Comparison of ENCODE assay signal across 25 cellular contexts in the genomic region with DNA sequence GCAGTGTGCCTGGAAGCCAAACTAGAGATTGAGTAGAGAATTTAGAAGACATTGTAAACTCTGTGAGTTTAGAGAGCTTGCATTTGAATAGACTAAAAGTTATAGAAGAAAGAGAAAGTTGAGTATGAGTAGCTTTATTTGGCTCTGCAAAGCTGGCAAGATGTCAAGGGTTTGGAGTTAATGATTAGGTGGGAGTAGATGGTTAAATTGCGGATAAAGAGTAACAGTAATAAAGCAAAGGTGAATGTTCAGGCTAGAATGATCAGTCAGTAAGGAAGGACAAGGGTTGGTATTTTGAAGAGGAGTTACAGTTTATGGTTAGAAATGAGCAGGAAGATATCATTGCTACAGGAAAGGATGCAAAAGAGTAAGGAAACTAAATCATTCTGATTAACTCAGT. TPM values are rescaled to one million over a fixed set of nuclear protein-coding genes. Genes with fewer than 3 reads are reported as not detected.
DNase-seq lines count a peak whose midpoint lies in the region; ATAC-seq, FAIRE-seq and TF ChIP-seq lines count a peak whose summit lies in the region.
"Had no signal": no experiment of that assay in that cellular context is flagged by ENCODE, and none has a peak within 500 bp of the region (broad histone marks: within the 10 kb centered on the region; RNA-seq: fewer than 3 reads in every experiment).

No MANE protein-coding gene starts in this region.

- ATAC-seq in DND-41 (ENCODE audit: insufficient read depth, low read depth) (no peak), body of pancreas (no peak), GM19324 (IDR thresholded peaks at IDR 0.05; ENCODE audit: low FRiP score, unreplicated experiment) (no peak), sciatic nerve (no peak)
- ATAC-seq: esophagus mucosa; foreskin keratinocyte; Panc1; stimulated activated memory B cell treated with anti-CD40 and anti-IgM and Interleukin-4, amounts not matched to agents 10 μg/mL and 1 μg/mL and 100 μg/mL, for 72 hours had no signal

- peaks cover 96% of the 10 kb centered on the region for H3K79me2 ChIP-seq in DND-41 (ENCODE audit: insufficient read depth, low read length)

- 9 to 21% methylated on average over 1 of the region's 1 CpG for WGBS in body of pancreas, 2 donors
- WGBS in small intestine, 3 donors, result 21 to 56% (median 33%) methylated on average over 1 of the region's 1 CpG

- H3K9me3 ChIP-seq in DND-41 (ENCODE audit: insufficient read depth, low read length, severe bottlenecking) (no peaks in the 10 kb centered on the region), body of pancreas (no peaks in the 10 kb centered on the region), small intestine (ENCODE audit: control insufficient read depth, low read depth) (no peaks in the 10 kb centered on the region)
- H3K9me3 ChIP-seq: neutrophil, SJCRH30, suprapubic skin, uterus had no signal

- peaks cover 66% of the 10 kb centered on the region for H4K20me1 ChIP-seq in DND-41 (ENCODE audit: insufficient read depth, low read length)

- FAIRE-seq in small intestine (lab: Jason Lieb, UNC), result peak; percentile 90

- TF ChIP-seq CTCF in DND-41 (IDR thresholded peaks at IDR 0.05; ENCODE audit: borderline replicate concordance, extremely low read depth, low read length, poor library complexity, severe bottlenecking) (no peak), body of pancreas (IDR thresholded peaks at IDR 0.05) (no peak)

- TF ChIP-seq POLR2A in body of pancreas (IDR thresholded peaks at IDR 0.05), result no peak

- H3K27ac ChIP-seq in DND-41 (ENCODE audit: low read length), result no peak overlapping the region
- H3K27ac ChIP-seq in body of pancreas, result no peak overlapping the region
- H3K27ac ChIP-seq in small intestine (ENCODE audit: low read depth in 1 of 2, low read length in 1 of 2), result peak overlapping the region in 1 of 2 donors; percentile 20
- H3K27ac ChIP-seq: BLaER1 treated with 17β-estradiol and CSF1 and Interleukin-3, amounts not matched to agents 10 nM and 100 nM; foreskin keratinocyte; neutrophil; SJCRH30; suprapubic skin; uterus had no signal

- DNase-seq in DND-41, result no peak
- DNase-seq in body of pancreas, result peak in 3 of 4 donors; percentile 34 to 40 (median 35)
- DNase-seq in left kidney (ENCODE audit: low read depth, low spot score), result peak; percentile 22
- DNase-seq in small intestine, result peak; percentile 94
- DNase-seq in sciatic nerve (ENCODE audit: low spot score), result no peak
- no peak for DNase-seq in activated CD4-positive, CD25-positive, alpha-beta regulatory T cell treated with anti-CD3 and anti-CD28 coated beads, Interleukin-2, amount 50 U/mL, for 72 hours
- DNase-seq in SKM-1 treated with dmso at 0.1 percent for 144 hours (lab: John Stamatoyannopoulos, UW; ENCODE audit: unreplicated experiment), result no peak
- DNase-seq: activated naive CD4-positive, alpha-beta T cell; activated T-cell treated with anti-CD3 and anti-CD28 coated beads, Interleukin-2, amount 50 U/mL, for 24 hours; effector memory CD4-positive, alpha-beta T cell; foreskin keratinocyte; NCI-H1048; NCI-H187 treated with DMSO at 0.1 percent for 48 hours; NCI-H526; retina; SJCRH30; stimulated activated CD4-positive, alpha-beta T cell treated with anti-CD3 and anti-CD28 coated beads, Interleukin-4, amount 100 ng/mL, for 1 hour; uterus had no signal

- no peak overlapping the region for H3K4me3 ChIP-seq in DND-41 (ENCODE audit: low read depth in 1 of 2, low read length in 2 of 2)
- no peak overlapping the region for H3K4me3 ChIP-seq in body of pancreas
- H3K4me3 ChIP-seq in small intestine (ENCODE audit: low read depth in 1 of 2, low read length in 2 of 2), result no peak overlapping the region
- H3K4me3 ChIP-seq: BLaER1 treated with 17β-estradiol and CSF1 and Interleukin-3, amounts not matched to agents 10 nM and 100 nM; SJCRH30; suprapubic skin; uterus had no signal

- H3K4me1 ChIP-seq in DND-41 (ENCODE audit: insufficient read depth, low read length) (peaks cover 29% of the 10 kb centered on the region), body of pancreas (peaks cover 62% of the 10 kb centered on the region), small intestine (ENCODE audit: control insufficient read depth in 2 of 2, insufficient read depth in 1 of 2, low read depth in 1 of 2, low read length in 1 of 2) (peaks cover 0 to 4% of the 10 kb centered on the region in 2 donors)
- H3K4me1 ChIP-seq: SJCRH30 had no signal

- no peak overlapping the region for H3K9ac ChIP-seq in DND-41 (ENCODE audit: low read depth, low read length)
- H3K9ac ChIP-seq: BLaER1 treated with 17β-estradiol and CSF1 and Interleukin-3, amounts not matched to agents 10 nM and 100 nM had no signal

- H3K27me3 ChIP-seq in DND-41 (ENCODE audit: insufficient read depth, low read length, poor library complexity) (no peaks in the 10 kb centered on the region), body of pancreas (no peaks in the 10 kb centered on the region), small intestine (ENCODE audit: control insufficient read depth in 2 of 2, insufficient read depth in 2 of 2, low read length in 2 of 2) (no peaks in the 10 kb centered on the region)
- H3K27me3 ChIP-seq: BLaER1 treated with 17β-estradiol and CSF1 and Interleukin-3, amounts not matched to agents 10 nM and 100 nM; foreskin keratinocyte; neutrophil; SJCRH30; suprapubic skin; uterus had no signal

- H3K36me3 ChIP-seq in DND-41 (ENCODE audit: insufficient read depth, low read length), result peaks cover 2% of the 10 kb centered on the region; the same call in 1 of the 2 replicates
- no peaks in the 10 kb centered on the region for H3K36me3 ChIP-seq in body of pancreas (replicated peaks in 1 of 2; ENCODE audit: insufficient read depth in 1 of 2, low read depth in 2 of 2)
- H3K36me3 ChIP-seq in small intestine (ENCODE audit: control insufficient read depth in 2 of 2, insufficient read depth in 2 of 2, low read length in 2 of 2), result no peaks in the 10 kb centered on the region
- H3K36me3 ChIP-seq: neutrophil, SJCRH30, suprapubic skin, uterus had no signal

- peak overlapping the region; percentile 8; the same call in 1 of the 2 replicates for H3K4me2 ChIP-seq in DND-41 (ENCODE audit: insufficient read depth, low read length)
- H3K4me2 ChIP-seq: BLaER1 treated with 17β-estradiol and CSF1 and Interleukin-3, amounts not matched to agents 10 nM and 100 nM had no signal

- no peak overlapping the region for H2AFZ ChIP-seq in DND-41 (ENCODE audit: low read depth, low read length)

- intact Hi-C loops in body of pancreas (cut with DNase I) (no loop called here), sciatic nerve (cut with DNase I) (no loop called here)

RNA-seq across cellular contexts. Expression of a gene that starts 5.2 kb away (rescaled TPM):
- total RNA-seq in body of pancreas (10 to 100 TPM; 12.5 to 24.1 TPM), sciatic nerve (74.0 TPM)
- 100 to 1,000 TPM in 1 of 3 donors, 10 to 100 TPM in 2; 27.6 to 101 (median 80.2) TPM for polyA plus RNA-seq in small intestine

Comparison
In these comparisons a context has a peak if more than half of its experiments do, and no peak if none do; other contexts are left out.
1. DNase-seq: peak in body of pancreas (3 of 4), left kidney (single experiment) and small intestine (single experiment); none in DND-41 (single experiment), sciatic nerve (single experiment), activated CD4-positive, CD25-positive, alpha-beta regulatory T cell treated with anti-CD3 and anti-CD28 coated beads, Interleukin-2, amount 50 U/mL, for 72 hours (single experiment) and SKM-1 treated with dmso at 0.1 percent for 144 hours (single experiment).